26 cellular contexts compared by ENCODE assay signal in genomic region chr3:47344971-47345370, GRCh38.
"Had no signal": no experiment of that assay in that cellular context is flagged by ENCODE, and none has a peak within 500 bp of the region (broad histone marks: within the 10 kb centered on the region; RNA-seq: fewer than 3 reads in every experiment).

No MANE protein-coding gene starts in this region.

- H3K27me3 Mint-ChIP-seq: activated CD4-positive, alpha-beta T cell treated with anti-CD3 and anti-CD28 coated beads, Interleukin-2, amount 10 ng/mL, durations not matched to agents 7 days and 5 days; activated CD8-positive, alpha-beta memory T cell treated with anti-CD3 and anti-CD28 coated beads, Interleukin-2, amount 10 ng/mL, durations not matched to agents 7 days and 5 days; activated CD8-positive, alpha-beta T cell treated with anti-CD3 and anti-CD28 coated beads for 36 hours; activated naive CD4-positive, alpha-beta T cell treated with anti-CD3 and anti-CD28 coated beads, Interleukin-2, amount 50 U/mL, for 24 hours; effector memory CD8-positive, alpha-beta T cell had no signal

- H3K4me3 ChIP-seq: esophagus muscularis mucosa, left lung, lung, smooth muscle cell, upper lobe of left lung had no signal

- H3K27ac ChIP-seq: esophagus muscularis mucosa, left lung, upper lobe of left lung, VCaP had no signal

- H3K4me1 Mint-ChIP-seq: activated CD4-positive, alpha-beta T cell treated with anti-CD3 and anti-CD28 coated beads, Interleukin-2, amount 10 ng/mL, durations not matched to agents 7 days and 5 days; activated CD8-positive, alpha-beta memory T cell treated with anti-CD3 and anti-CD28 coated beads, Interleukin-2, amount 10 ng/mL, durations not matched to agents 7 days and 5 days; mesothelial cell of epicardium had no signal

- H3K4me2 ChIP-seq: smooth muscle cell had no signal

- H3K36me3 Mint-ChIP-seq: natural killer cell had no signal

- DNase-seq: activated CD4-positive, alpha-beta T cell treated with anti-CD3 and anti-CD28 coated beads, Interleukin-2, amount 10 ng/mL, durations not matched to agents 7 days and 5 days; activated CD4-positive, CD25-positive, alpha-beta regulatory T cell treated with anti-CD3 and anti-CD28 coated beads, Interleukin-2, amount 50 U/mL, for 72 hours; activated CD8-positive, alpha-beta memory T cell treated with anti-CD3 and anti-CD28 coated beads, Interleukin-2, amount 10 ng/mL, durations not matched to agents 7 days and 5 days; activated CD8-positive, alpha-beta T cell treated with anti-CD3 and anti-CD28 coated beads for 36 hours; activated gamma-delta T cell; activated T-cell treated with anti-CD3 and anti-CD28 coated beads for 4 hours; amygdala; effector memory CD8-positive, alpha-beta T cell; hippocampal formation; kidney glomerular epithelial cell; left lung; natural killer cell; stimulated activated CD4-positive, alpha-beta T cell treated with anti-CD3 and anti-CD28 coated beads, Interleukin-15, amount 100 ng/mL, for 24 hours; stimulated activated CD8-positive, alpha-beta memory T cell treated with anti-CD3 and anti-CD28 coated beads, Interleukin-4, amount 100 ng/mL, for 48 hours; stimulated activated naive CD4-positive, alpha-beta T cell; upper lobe of left lung had no signal

- H3K9me3 Mint-ChIP-seq: activated CD4-positive, alpha-beta T cell treated with anti-CD3 and anti-CD28 coated beads, Interleukin-2, amount 10 ng/mL, durations not matched to agents 7 days and 5 days; activated CD8-positive, alpha-beta T cell treated with anti-CD3 and anti-CD28 coated beads for 36 hours; activated naive CD4-positive, alpha-beta T cell treated with anti-CD3 and anti-CD28 coated beads, Interleukin-2, amount 50 U/mL, for 24 hours; dendritic cell treated with granulocyte-macrophage colony-stimulating factor and Interleukin-4, amounts not matched to agents 40 ng/mL and 50 ng/mL, for 4 days; effector memory CD8-positive, alpha-beta T cell; mesothelial cell of epicardium; natural killer cell; T-helper 1 cell treated with Interleukin-12 subunit alpha and Interleukin-12 subunit beta and Interleukin-4 antibody, amounts not matched to agents 30 μg/mL and 1 μg/mL, for 36 hours had no signal

- H3K27me3 ChIP-seq: esophagus muscularis mucosa, left lung, upper lobe of left lung had no signal

- H3K27ac Mint-ChIP-seq: activated CD8-positive, alpha-beta memory T cell treated with anti-CD3 and anti-CD28 coated beads, Interleukin-2, amount 10 ng/mL, durations not matched to agents 7 days and 5 days; activated CD8-positive, alpha-beta T cell treated with anti-CD3 and anti-CD28 coated beads for 36 hours; activated naive CD4-positive, alpha-beta T cell treated with anti-CD3 and anti-CD28 coated beads, Interleukin-2, amount 50 U/mL, for 24 hours; dendritic cell treated with granulocyte-macrophage colony-stimulating factor and Interleukin-4, amounts not matched to agents 40 ng/mL and 50 ng/mL, for 4 days; mesothelial cell of epicardium; natural killer cell; T-helper 1 cell treated with Interleukin-12 subunit alpha and Interleukin-12 subunit beta and Interleukin-4 antibody, amounts not matched to agents 30 μg/mL and 1 μg/mL, for 36 hours had no signal

- H3K4me3 Mint-ChIP-seq: activated CD4-positive, alpha-beta T cell treated with anti-CD3 and anti-CD28 coated beads, Interleukin-2, amount 10 ng/mL, durations not matched to agents 7 days and 5 days; activated CD8-positive, alpha-beta memory T cell treated with anti-CD3 and anti-CD28 coated beads, Interleukin-2, amount 10 ng/mL, durations not matched to agents 7 days and 5 days; activated CD8-positive, alpha-beta T cell treated with anti-CD3 and anti-CD28 coated beads for 36 hours; activated naive CD4-positive, alpha-beta T cell treated with anti-CD3 and anti-CD28 coated beads, Interleukin-2, amount 50 U/mL, for 24 hours; dendritic cell treated with granulocyte-macrophage colony-stimulating factor and Interleukin-4, amounts not matched to agents 40 ng/mL and 50 ng/mL, for 4 days; effector memory CD8-positive, alpha-beta T cell; mesothelial cell of epicardium; natural killer cell; T-helper 1 cell treated with Interleukin-12 subunit alpha and Interleukin-12 subunit beta and Interleukin-4 antibody, amounts not matched to agents 30 μg/mL and 1 μg/mL, for 36 hours had no signal

- H3K4me1 ChIP-seq: esophagus muscularis mucosa had no signal

- FAIRE-seq: frontal cortex had no signal

- ATAC-seq: activated CD8-positive, alpha-beta memory T cell treated with anti-CD3 and anti-CD28 coated beads, Interleukin-2, amount 10 ng/mL, durations not matched to agents 7 days and 5 days; activated CD8-positive, alpha-beta T cell treated with anti-CD3 and anti-CD28 coated beads for 36 hours; effector memory CD8-positive, alpha-beta T cell; left lung; natural killer cell; sciatic nerve had no signal

- H3K9me3 ChIP-seq: esophagus muscularis mucosa, left lung, upper lobe of left lung had no signal
